2 cellular contexts compared by ENCODE assay signal in genomic region chr4:6732441-6733357, GRCh38.
TF ChIP-seq lines count a peak whose summit lies in the region.

No MANE protein-coding gene starts in this region.

TF ChIP-seq in Ishikawa, 13 proteins besides CTCF, POLR2A, EP300 and RAD21:
- 0 out of 2 replicates have a peak, but pooled peaks have one; percentile 34 for TF ChIP-seq TAF1 (IDR thresholded peaks at IDR 0.05; ENCODE audit: low read depth)
- no peak for TF ChIP-seq ZBTB7A (IDR thresholded peaks at IDR 0.05; ENCODE audit: low read depth)
- peak; percentile 76 for TF ChIP-seq EGR1 (IDR thresholded peaks at IDR 0.05)
- TF ChIP-seq USF1 (IDR thresholded peaks at IDR 0.05) = no peak
- TF ChIP-seq TEAD4 (IDR thresholded peaks at IDR 0.05) = no peak
- TF ChIP-seq NFIC (IDR thresholded peaks at IDR 0.05) = no peak
- no peak for TF ChIP-seq YY1 (IDR thresholded peaks at IDR 0.05; ENCODE audit: low read depth)
- TF ChIP-seq CEBPB (IDR thresholded peaks at IDR 0.05) = no peak
- TF ChIP-seq REST (IDR thresholded peaks at IDR 0.05; ENCODE audit: low read depth) = no peak
- TF ChIP-seq MAX (IDR thresholded peaks at IDR 0.05) = peak; percentile 65; the same call in 1 of the 2 replicates

TF ChIP-seq in HepG2, 621 proteins besides CTCF, POLR2A, EP300 and RAD21 (continues in another document):
- TF ChIP-seq GATAD2A (CRISPR knock-in tag; IDR thresholded peaks at IDR 0.05) (peak; percentile 43; the same call in 1 of the 2 replicates), SRF (IDR thresholded peaks at IDR 0.05; ENCODE audit: low read depth, low read length) (no peak), ZC3H4 (CRISPR knock-in tag; IDR thresholded peaks at IDR 0.05; ENCODE audit: borderline replicate concordance) (no peak; the same call in none of the 2 replicates), KLF11 (CRISPR knock-in tag; IDR thresholded peaks at IDR 0.05) (no peak), NR2F6 (IDR thresholded peaks at IDR 0.05) (0 out of 2 replicates have a peak, but pooled peaks have one; percentile 27), NR2F6 (CRISPR knock-in tag; IDR thresholded peaks at IDR 0.05) (no peak), KMT2B (CRISPR knock-in tag; IDR thresholded peaks at IDR 0.05) (no peak), ZNF317 (CRISPR knock-in tag; IDR thresholded peaks at IDR 0.05) (no peak), MAFK (conservative IDR thresholded peaks at IDR 0.05 in 1 of 2, IDR thresholded peaks at IDR 0.05 in 1 of 2; ENCODE audit: low read length in 2 of 2) (peak; percentile 85 to 97), ZNF724P (CRISPR knock-in tag; IDR thresholded peaks at IDR 0.05; ENCODE audit: borderline replicate concordance) (no peak), MAX (IDR thresholded peaks at IDR 0.05) (peak; percentile 60), GABPB1 (CRISPR knock-in tag; IDR thresholded peaks at IDR 0.05) (peak; percentile 47; the same call in 1 of the 2 replicates), ARHGAP35 (CRISPR knock-in tag; IDR thresholded peaks at IDR 0.05; ENCODE audit: borderline replicate concordance) (no peak; the same call in 1 of the 2 replicates), ZNF879 (CRISPR knock-in tag; IDR thresholded peaks at IDR 0.05) (no peak), HMGXB3 (CRISPR knock-in tag; IDR thresholded peaks at IDR 0.05; ENCODE audit: borderline replicate concordance) (peak; percentile 18; the same call in 1 of the 2 replicates), HOXA5 (CRISPR knock-in tag; IDR thresholded peaks at IDR 0.05) (peak; percentile 59; the same call in 1 of the 2 replicates), NCOA5 (CRISPR knock-in tag; IDR thresholded peaks at IDR 0.05) (no peak), MAZ (IDR thresholded peaks at IDR 0.05; ENCODE audit: borderline replicate concordance, low read depth, low read length) (no peak), MAZ (CRISPR knock-in tag; IDR thresholded peaks at IDR 0.05; ENCODE audit: low read depth) (no peak), ZNF280D (CRISPR knock-in tag; IDR thresholded peaks at IDR 0.05) (no peak), PRDM10 (CRISPR knock-in tag; IDR thresholded peaks at IDR 0.05; ENCODE audit: low read depth) (peak; percentile 69; the same call in 1 of the 2 replicates), ZNF609 (CRISPR knock-in tag; IDR thresholded peaks at IDR 0.05; ENCODE audit: borderline replicate concordance) (no peak), TEAD3 (CRISPR knock-in tag; optimal IDR thresholded peaks at IDR 0.05; ENCODE audit: borderline replicate concordance) (no peak), ZFX (CRISPR knock-in tag; IDR thresholded peaks at IDR 0.05; ENCODE audit: low read depth) (peak; percentile 94), ZNF710 (CRISPR knock-in tag; IDR thresholded peaks at IDR 0.05; ENCODE audit: borderline replicate concordance) (no peak), FIP1L1 (IDR thresholded peaks at IDR 0.05; ENCODE audit: borderline replicate concordance, insufficient read depth, low read depth, low read length) (no peak), BCLAF1 (IDR thresholded peaks at IDR 0.05) (no peak), SMAD3 (CRISPR knock-in tag; IDR thresholded peaks at IDR 0.05) (no peak), CREB1 (IDR thresholded peaks at IDR 0.05) (no peak), CREB1 (CRISPR knock-in tag; IDR thresholded peaks at IDR 0.05) (no peak), ZNF30 (CRISPR knock-in tag; IDR thresholded peaks at IDR 0.05) (no peak), DRAP1 (CRISPR knock-in tag; IDR thresholded peaks at IDR 0.05) (peak; percentile 40; the same call in 1 of the 2 replicates)
